ENCODE assay signal across 30 cellular contexts in genomic region chr22:49138250-49138790, GRCh38.
"Had no signal": no experiment of that assay in that cellular context is flagged by ENCODE, and none has a peak within 500 bp of the region (broad histone marks: within the 10 kb centered on the region; RNA-seq: fewer than 3 reads in every experiment).

No MANE protein-coding gene starts in this region.

- ATAC-seq: activated CD4-positive, CD25-positive, alpha-beta regulatory T cell treated with anti-CD3 and anti-CD28 coated beads, Interleukin-2, amount 50 U/mL, for 24 hours; activated CD8-positive, alpha-beta T cell treated with anti-CD3 and anti-CD28 coated beads for 36 hours; activated T-cell treated with anti-CD3 and anti-CD28 coated beads, Interleukin-2, amount 50 U/mL, for 4 hours; activated T-helper 17 cell treated with anti-CD3 and anti-CD28 coated beads, Interleukin-2, amount 50 U/mL, for 72 hours; foreskin keratinocyte; gastrocnemius medialis; T-helper 17 cell had no signal

- H3K27ac ChIP-seq: brain microvascular endothelial cell, coronary artery, dorsolateral prefrontal cortex, esophagus muscularis mucosa, foreskin keratinocyte, gastrocnemius medialis, WERI-Rb-1 had no signal

- DNase-seq: activated B cell treated with CpG ODN at 0.5 μM for 24 hours; activated CD4-positive, alpha-beta T cell treated with anti-CD3 and anti-CD28 coated beads for 48 hours; activated CD4-positive, alpha-beta T cell treated with anti-CD3 and anti-CD28 coated beads, Interleukin-2, amount 50 U/mL, for 1 hour; activated CD4-positive, alpha-beta T cell treated with anti-CD3 and anti-CD28 coated beads, Interleukin-2, amount 50 U/mL, for 48 hours; activated CD8-positive, alpha-beta memory T cell treated with anti-CD3 and anti-CD28 coated beads for 24 hours; activated CD8-positive, alpha-beta T cell treated with anti-CD3 and anti-CD28 coated beads for 36 hours; activated effector memory CD4-positive, alpha-beta T cell treated with Interleukin-2 at 50 U/mL for 16 hours; activated gamma-delta T cell treated with Interleukin-2 at 50 U/mL for 16 hours; activated naive CD4-positive, alpha-beta T cell treated with anti-CD3 and anti-CD28 coated beads, Interleukin-2, amount 50 U/mL, for 16 hours; activated naive CD4-positive, alpha-beta T cell treated with Interleukin-2 at 50 U/mL for 16 hours; activated T-cell treated with anti-CD3 and anti-CD28 coated beads, Interleukin-2, amount 50 U/mL, for 4 hours; amniotic stem cell; anterior cingulate cortex; brain microvascular endothelial cell; effector memory CD4-positive, alpha-beta T cell; endodermal cell; foreskin keratinocyte; gastrocnemius medialis; glutamatergic neuron; T-helper 1 cell; T-helper 17 cell; T1000; WERI-Rb-1 had no signal

- H3K36me3 ChIP-seq: brain microvascular endothelial cell, esophagus muscularis mucosa, gastrocnemius medialis, WERI-Rb-1 had no signal

- H3K27me3 ChIP-seq: brain microvascular endothelial cell, foreskin keratinocyte had no signal

- H3K9me3 ChIP-seq: esophagus muscularis mucosa, gastrocnemius medialis had no signal

- FAIRE-seq: astrocyte, bronchial epithelial cell had no signal

- H3K4me1 ChIP-seq: esophagus muscularis mucosa, foreskin keratinocyte, gastrocnemius medialis had no signal

- H3K4me3 ChIP-seq: coronary artery, dorsolateral prefrontal cortex, esophagus muscularis mucosa, gastrocnemius medialis had no signal
